8 cellular contexts compared by ENCODE assay signal in the genomic region with DNA sequence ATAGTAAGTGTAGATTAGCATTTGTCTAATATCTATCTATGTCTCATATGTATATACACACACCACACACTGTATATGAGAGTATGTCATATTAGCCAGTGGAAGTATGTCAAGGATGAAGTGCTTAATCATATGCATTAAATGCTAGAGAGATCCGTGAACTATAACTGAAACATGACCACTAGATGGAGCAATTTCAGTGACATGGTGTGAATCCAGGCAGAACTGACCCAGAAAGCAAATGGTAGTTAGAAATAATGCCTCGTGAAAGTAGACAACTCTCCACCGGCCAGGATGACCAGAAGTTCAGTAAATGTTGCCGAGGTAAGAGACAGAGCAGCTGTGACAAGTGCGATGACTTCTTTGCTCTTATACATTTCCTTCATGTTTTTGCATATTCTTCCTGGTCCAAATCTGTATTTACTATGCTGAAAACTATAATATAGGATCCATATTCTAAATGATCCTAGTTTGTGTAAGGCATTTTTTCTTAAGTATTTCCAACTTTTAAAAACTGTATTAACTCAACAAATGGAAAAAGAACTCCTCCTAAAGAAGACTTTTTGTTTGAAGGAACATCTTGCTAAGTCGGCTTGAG. TPM values are rescaled to one million over a fixed set of nuclear protein-coding genes. Genes with fewer than 3 reads are reported as not detected.
A peak's percentile ranks its signal among the peaks of the same experiment; 100 is the strongest.
DNase-seq lines count a peak whose midpoint lies in the region; ATAC-seq and TF ChIP-seq lines count a peak whose summit lies in the region.
"Not testable (repeated sequence)": the region's sequence is repeated elsewhere in the genome, so short reads cannot be mapped to it uniquely, and the experiment has no call there.

No MANE protein-coding gene starts in this region.

- CTCF ChIA-PET in SK-N-SH (lab: Yijun Ruan, JAX): interaction anchor here (1.1 to 3.3 kb wide), 5 partner anchors 9 to 197 kb away, joined by 3 to 16 read pairs (median 4); no protein-coding TSS in a partner anchor

- in situ Hi-C loops in gastrocnemius medialis (cut with MboI; ENCODE audit: low sequenced_read_pairs in 4 of 4): loop anchor here in 3 of 4 donors (5.0 to 10.0 kb wide), 3 partner anchors 190 to 200 kb away; no protein-coding TSS in a partner anchor

- TF ChIP-seq CTCF in SK-N-SH (IDR thresholded peaks at IDR 0.05): peak; percentile 62
- peak in 3 of 5 experiments; percentile 13 to 54 (median 44) for TF ChIP-seq CTCF in gastrocnemius medialis (IDR thresholded peaks at IDR 0.05 in 4 of 5, conservative IDR thresholded peaks at IDR 0.05 in 1 of 5)

- not testable (repeated sequence) for TF ChIP-seq POLR2A in gastrocnemius medialis (IDR thresholded peaks at IDR 0.05)

- H3K4me1 ChIP-seq in SK-N-SH (ENCODE audit: control insufficient read depth in 1 of 2, insufficient read depth in 2 of 2, low read depth in 1 of 2, low read length in 1 of 2); gastrocnemius medialis: not testable (repeated sequence)

- DNase-seq in COR-L47 (lab: John Stamatoyannopoulos, UW) (peak; percentile 9), NCI-H1105 treated with DMSO at 0.1 percent for 48 hours (lab: John Stamatoyannopoulos, UW) (peak; percentile 5), SK-N-SH (peak; percentile 25), iPS-NIHi11 (ENCODE audit: low spot score) (peak; percentile 17)
- DNase-seq in central memory CD4-positive, alpha-beta T cell: peak; percentile 37
- DNase-seq in gastrocnemius medialis: not testable (repeated sequence)

- not testable (repeated sequence) for TF ChIP-seq EP300 in SK-N-SH (IDR thresholded peaks at IDR 0.05; ENCODE audit: borderline replicate concordance in 1 of 2, low read depth in 1 of 2, low read length in 1 of 2)

- WGBS in SK-N-SH (ENCODE audit: low lambda C conversion rate): 17% methylated on average over 6 of the region's 6 CpGs

- ATAC-seq in GM19328 (IDR thresholded peaks at IDR 0.05; ENCODE audit: unreplicated experiment) (peak; percentile 91), HG02981 (IDR thresholded peaks at IDR 0.05; ENCODE audit: unreplicated experiment) (peak; percentile 94), gastrocnemius medialis (peak; percentile 77 to 80)

- H4K20me1 ChIP-seq in SK-N-SH (ENCODE audit: insufficient read depth): not testable (repeated sequence)

- not testable (repeated sequence) for H3K79me2 ChIP-seq in SK-N-SH (ENCODE audit: insufficient read depth)

- intact Hi-C loops in gastrocnemius medialis (cut with DNase I; ENCODE audit: low total_unique reads): loop anchor here (5.0 kb wide), 1 partner anchor 198 kb away; no protein-coding TSS in a partner anchor

- H3K27ac ChIP-seq in SK-N-SH (ENCODE audit: low read depth in 2 of 2, low read length in 1 of 2); gastrocnemius medialis: not testable (repeated sequence)

- not testable (repeated sequence) for H3K9ac ChIP-seq in SK-N-SH

- not testable (repeated sequence) for H3K9me2 ChIP-seq in SK-N-SH

- H2AFZ ChIP-seq in SK-N-SH (ENCODE audit: low read depth): 0 out of 2 replicates have a peak overlapping the region, but pooled peaks have one; percentile 17

- not testable (repeated sequence) for H3F3A ChIP-seq in SK-N-SH (replicated peaks; ENCODE audit: insufficient read depth)

- H3K36me3 ChIP-seq in SK-N-SH (replicated peaks in 1 of 2; ENCODE audit: control insufficient read depth in 1 of 2, insufficient read depth in 2 of 2, low read length in 1 of 2); gastrocnemius medialis: not testable (repeated sequence)

- POLR2A ChIA-PET in SK-N-SH (lab: Yijun Ruan, JAX): interaction anchor here (0.6 kb wide), 1 partner anchor 12 kb away, joined by 3 read pairs; no protein-coding TSS in a partner anchor

- H3K9me3 ChIP-seq in SK-N-SH, gastrocnemius medialis: not testable (repeated sequence)

- not testable (repeated sequence) for H3K4me3 ChIP-seq in SK-N-SH (ENCODE audit: low read depth in 2 of 2, low read length in 1 of 2); gastrocnemius medialis

- TF ChIP-seq RAD21 in SK-N-SH (IDR thresholded peaks at IDR 0.05; ENCODE audit: low read length): peak; percentile 51

- not testable (repeated sequence) for H3K4me2 ChIP-seq in SK-N-SH

- not testable (repeated sequence) for H3K27me3 ChIP-seq in SK-N-SH (ENCODE audit: insufficient read depth); gastrocnemius medialis

TF ChIP-seq in SK-N-SH, 30 proteins besides CTCF, POLR2A, EP300 and RAD21:
- TF ChIP-seq SMC3 (IDR thresholded peaks at IDR 0.05; ENCODE audit: low read depth, low read length): peak; percentile 53
TF ChIP-seq in SK-N-SH: peak in this region for 1; not testable (repeated sequence) for 29.

RNA-seq across cellular contexts. Expression of gene PDSS1, which starts 12.7 kb away (rescaled TPM):
- 14.9 and 18.5 TPM in 2 replicates for polyA plus RNA-seq in SK-N-SH (2012; rRNA removed)
- 15.0 and 16.7 TPM in 2 replicates for polyA plus RNA-seq in SK-N-SH (2012; cell fraction: cytosol; rRNA removed)
- polyA plus RNA-seq in SK-N-SH (2012; cell fraction: nucleus; rRNA removed): 16.0 and 20.9 TPM in 2 replicates
- total RNA-seq in gastrocnemius medialis: 10 to 100 TPM in 1 of 4 donors, 1 to 10 TPM in 3; 5.3 to 13.2 (median 8.2) TPM
